9 cellular contexts compared by ENCODE assay signal in the genomic region with DNA sequence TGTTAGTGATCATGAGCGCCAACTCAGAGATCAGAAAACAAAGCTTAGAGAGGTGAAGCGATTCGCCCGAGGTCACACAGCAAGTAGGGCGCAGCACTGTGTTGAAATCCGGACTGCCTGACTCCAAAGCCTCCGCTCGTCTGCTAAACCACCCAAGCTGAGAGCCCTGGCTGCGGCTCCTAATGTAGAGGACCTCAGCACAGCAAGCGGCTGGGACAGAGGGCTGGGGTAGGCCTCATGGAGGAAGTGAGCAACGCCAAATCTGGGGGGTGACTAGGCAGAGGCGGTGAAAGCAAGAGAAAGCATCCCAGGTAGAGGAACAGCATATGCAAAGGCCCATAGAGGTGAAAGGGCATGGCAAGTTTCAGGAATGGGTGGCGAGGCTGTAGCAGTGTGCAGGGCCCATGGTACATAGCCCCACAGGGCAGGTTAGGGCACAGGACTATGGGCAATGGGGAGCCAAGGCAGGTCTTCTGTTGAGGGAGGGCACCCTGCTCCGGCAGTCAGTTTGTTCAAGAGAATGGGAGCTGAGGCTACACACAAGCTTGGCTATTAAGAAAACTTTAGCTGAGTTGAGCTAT. TPM values are rescaled to one million over a fixed set of nuclear protein-coding genes. Genes with fewer than 3 reads are reported as not detected.
DNase-seq lines count a peak whose midpoint lies in the region; ATAC-seq and TF ChIP-seq lines count a peak whose summit lies in the region.
"Had no signal": no experiment of that assay in that cellular context is flagged by ENCODE, and none has a peak within 500 bp of the region (broad histone marks: within the 10 kb centered on the region; RNA-seq: fewer than 3 reads in every experiment).

No MANE protein-coding gene starts in this region.

- H3K9me3 Mint-ChIP-seq in activated T-helper 1 cell treated with anti-CD3 and anti-CD28 coated beads, Interleukin-12 subunit alpha, Interleukin-12 subunit beta, Interleukin-2, Interleukin-4 antibody, amounts not matched to agents 30 ng/mL and 10 ng/mL and 1 ng/mL, durations not matched to agents 14 hours and 24 hours and 36 hours, result no peaks in the 10 kb centered on the region

- H3K27ac Mint-ChIP-seq in activated T-helper 1 cell treated with anti-CD3 and anti-CD28 coated beads, Interleukin-12 subunit alpha, Interleukin-12 subunit beta, Interleukin-2, Interleukin-4 antibody, amounts not matched to agents 30 ng/mL and 10 ng/mL and 1 ng/mL, durations not matched to agents 14 hours and 24 hours and 36 hours, result no peak overlapping the region

- BruUV-seq in HCT116 (replicated peaks; lab: Mats Ljungman, UMichigan), result no TSS peak

- H3K9me3 ChIP-seq in HCT116 (ENCODE audit: control insufficient read depth in 1 of 2, insufficient read depth in 1 of 2, low read depth in 1 of 2, low read length in 2 of 2) (no peaks in the 10 kb centered on the region), muscle layer of duodenum (ENCODE audit: control insufficient read depth in 1 of 2, low read length in 2 of 2) (no peaks in the 10 kb centered on the region)
- H3K9me3 ChIP-seq: upper lobe of left lung had no signal

- TF ChIP-seq RAD21 in HCT116 (IDR thresholded peaks at IDR 0.05; ENCODE audit: low read depth), result no peak

- peak overlapping the region; percentile 70 for H3K4me2 ChIP-seq in HCT116 (ENCODE audit: low read length)

- POLR2A ChIA-PET in HCT116 (lab: Charles Lee), result interaction anchor here (1.5 kb wide), 1 partner anchor 9 kb away, joined by 8 read pairs; no protein-coding TSS in a partner anchor

- H3K27me3 ChIP-seq in HCT116 (ENCODE audit: insufficient read depth, low read length) (no peaks in the 10 kb centered on the region), muscle layer of duodenum (ENCODE audit: low read depth, low read length) (no peaks in the 10 kb centered on the region)
- H3K27me3 ChIP-seq: upper lobe of left lung had no signal

- peaks cover 42% of the 10 kb centered on the region for H3K4me1 Mint-ChIP-seq in activated T-helper 1 cell treated with anti-CD3 and anti-CD28 coated beads, Interleukin-12 subunit alpha, Interleukin-12 subunit beta, Interleukin-2, Interleukin-4 antibody, amounts not matched to agents 30 ng/mL and 10 ng/mL and 1 ng/mL, durations not matched to agents 14 hours and 24 hours and 36 hours (ENCODE audit: low read depth)

- no peak for TF ChIP-seq CTCF in C4-2B (conservative IDR thresholded peaks at IDR 0.05)
- no peak for TF ChIP-seq CTCF in HCT116 (IDR thresholded peaks at IDR 0.05 in 2 of 3, conservative IDR thresholded peaks at IDR 0.05 in 1 of 3; ENCODE audit: borderline replicate concordance in 1 of 3, insufficient read depth in 1 of 3, low read depth in 2 of 3, low read length in 2 of 3)

- intact Hi-C loops in HCT116 (cut with micrococcal nuclease), result no loop called here
- intact Hi-C loops in activated T-helper 1 cell treated with anti-CD3 and anti-CD28 coated beads, Interleukin-12 subunit alpha, Interleukin-12 subunit beta, Interleukin-2, Interleukin-4 antibody, amounts not matched to agents 30 ng/mL and 10 ng/mL and 1 ng/mL, durations not matched to agents 14 hours and 24 hours and 36 hours (cut with micrococcal nuclease), result loop anchor here (1.0 to 2.0 kb wide), 8 partner anchors 8 to 254 kb away; partner anchors contain the start of genes CNBP and COPG1

- RAD21 ChIA-PET in HCT116 (lab: Charles Lee; ENCODE audit: low non-redundant PET in 1 of 2, low total read pairs in 2 of 2, uncharacterized antibody in 2 of 2, unreplicated experiment in 2 of 2), result interaction anchor here in 1 of 2 experiments (0.5 to 1.1 kb wide), 2 partner anchors 9 to 24 kb away, joined by 3 to 4 read pairs; no protein-coding TSS in a partner anchor

- TF ChIP-seq POLR2A in HCT116 (IDR thresholded peaks at IDR 0.05; ENCODE audit: borderline replicate concordance, extremely low read depth, insufficient read depth, insufficient read length), result no peak

- no peak overlapping the region for H3K4me3 ChIP-seq in HCT116 (replicated peaks in 1 of 2; ENCODE audit: low read depth in 1 of 2, low read length in 2 of 2)
- H3K4me3 ChIP-seq in muscle layer of duodenum (ENCODE audit: low read depth in 1 of 2, low read length in 2 of 2), result peak overlapping the region; percentile 42 to 77

- H3K9ac ChIP-seq in HCT116 (ENCODE audit: low read length), result no peak overlapping the region

- peaks cover 21% of the 10 kb centered on the region for H3K27me3 Mint-ChIP-seq in activated T-helper 1 cell treated with anti-CD3 and anti-CD28 coated beads, Interleukin-12 subunit alpha, Interleukin-12 subunit beta, Interleukin-2, Interleukin-4 antibody, amounts not matched to agents 30 ng/mL and 10 ng/mL and 1 ng/mL, durations not matched to agents 14 hours and 24 hours and 36 hours (ENCODE audit: insufficient read depth)

- H3K9me2 ChIP-seq in HCT116 (ENCODE audit: insufficient read depth), result no peaks in the 10 kb centered on the region

- DNase-seq in HCT116 (ENCODE audit: low read depth, low spot score), result no peak
- DNase-seq in activated T-helper 1 cell treated with anti-CD3 and anti-CD28 coated beads, Interleukin-12 subunit alpha, Interleukin-12 subunit beta, Interleukin-2, Interleukin-4 antibody, amounts not matched to agents 30 ng/mL and 10 ng/mL and 1 ng/mL, durations not matched to agents 14 hours and 24 hours and 36 hours (ENCODE audit: low spot score), result no peak
- DNase-seq in stimulated activated CD4-positive, alpha-beta T cell treated with anti-CD3 and anti-CD28 coated beads, Interleukin-4, amount 100 ng/mL, for 24 hours, result no peak
- DNase-seq in nucleus accumbens (lab: John Stamatoyannopoulos, UW), result no peak
- no peak for DNase-seq in SKM-1 (lab: John Stamatoyannopoulos, UW; ENCODE audit: unreplicated experiment)

- H2AFZ ChIP-seq in HCT116 (ENCODE audit: low read depth, low read length, poor library complexity, severe bottlenecking), result no peak overlapping the region

- CTCF ChIA-PET in HCT116 (lab: Charles Lee), result interaction anchor here (1.0 to 1.4 kb wide), 3 partner anchors 9 to 25 kb away, joined by 3 to 5 read pairs (median 3); no protein-coding TSS in a partner anchor

- H3K79me2 ChIP-seq in HCT116 (ENCODE audit: insufficient read depth, low read length), result no peaks in the 10 kb centered on the region

- ATAC-seq in HCT116, result no peak
- no peak for ATAC-seq in GM21423 (IDR thresholded peaks at IDR 0.05; ENCODE audit: unreplicated experiment)

- H3K4me3 Mint-ChIP-seq in activated T-helper 1 cell treated with anti-CD3 and anti-CD28 coated beads, Interleukin-12 subunit alpha, Interleukin-12 subunit beta, Interleukin-2, Interleukin-4 antibody, amounts not matched to agents 30 ng/mL and 10 ng/mL and 1 ng/mL, durations not matched to agents 14 hours and 24 hours and 36 hours, result peak overlapping the region; percentile 72

- no peaks in the 10 kb centered on the region for H3K36me3 Mint-ChIP-seq in activated T-helper 1 cell treated with anti-CD3 and anti-CD28 coated beads, Interleukin-12 subunit alpha, Interleukin-12 subunit beta, Interleukin-2, Interleukin-4 antibody, amounts not matched to agents 30 ng/mL and 10 ng/mL and 1 ng/mL, durations not matched to agents 14 hours and 24 hours and 36 hours (ENCODE audit: low read depth)

- H3K36me3 ChIP-seq in HCT116 (ENCODE audit: control insufficient read depth in 1 of 2, insufficient read depth in 2 of 2, low read length in 2 of 2), result no peaks in the 10 kb centered on the region
- no peaks in the 10 kb centered on the region for H3K36me3 ChIP-seq in muscle layer of duodenum (ENCODE audit: control insufficient read depth in 1 of 2, insufficient read depth in 2 of 2, low read length in 2 of 2)
- H3K36me3 ChIP-seq: upper lobe of left lung had no signal

- H3K27ac ChIP-seq in C4-2B (peak overlapping the region; percentile 9), HCT116 (ENCODE audit: low read depth, low read length) (no peak overlapping the region), muscle layer of duodenum (ENCODE audit: low read length) (no peak overlapping the region)

- H4K20me1 ChIP-seq in HCT116 (ENCODE audit: insufficient read depth), result no peaks in the 10 kb centered on the region

- H3K4me1 ChIP-seq in HCT116 (ENCODE audit: control insufficient read depth in 1 of 2, insufficient read depth in 2 of 2, low read length in 2 of 2) (peaks cover 7 to 13% of the 10 kb centered on the region in 2 experiments; a peak in 3 of 4 replicates), muscle layer of duodenum (ENCODE audit: control insufficient read depth in 1 of 2, insufficient read depth in 2 of 2, low read length in 2 of 2) (peaks cover 6 to 18% of the 10 kb centered on the region in 2 donors)

TF ChIP-seq in HCT116, 20 proteins besides CTCF, POLR2A, EP300 and RAD21:
- TF ChIP-seq, protein P1, sequence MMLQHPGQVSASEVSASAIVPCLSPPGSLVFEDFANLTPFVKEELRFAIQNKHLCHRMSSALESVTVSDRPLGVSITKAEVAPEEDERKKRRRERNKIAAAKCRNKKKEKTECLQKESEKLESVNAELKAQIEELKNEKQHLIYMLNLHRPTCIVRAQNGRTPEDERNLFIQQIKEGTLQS (IDR thresholded peaks at IDR 0.05), result no peak
- TF ChIP-seq CBX3 (IDR thresholded peaks at IDR 0.05; ENCODE audit: low read depth) (no peak), JUND (IDR thresholded peaks at IDR 0.05) (no peak), SIN3A (IDR thresholded peaks at IDR 0.05; ENCODE audit: low read depth) (no peak), CEBPB (IDR thresholded peaks at IDR 0.05; ENCODE audit: low read depth) (no peak), SP1 (IDR thresholded peaks at IDR 0.05; ENCODE audit: low read depth) (no peak), ELF1 (IDR thresholded peaks at IDR 0.05; ENCODE audit: borderline replicate concordance, low read depth) (no peak), TCF7L2 (IDR thresholded peaks at IDR 0.05; ENCODE audit: borderline replicate concordance, extremely low read depth, insufficient read depth, insufficient read length) (no peak), YY1 (IDR thresholded peaks at IDR 0.05; ENCODE audit: extremely low read depth, insufficient replicate concordance, low read depth, low read length) (no peak), MAX (IDR thresholded peaks at IDR 0.05) (no peak), EZH2 (IDR thresholded peaks at IDR 0.05) (no peak), ZFX (IDR thresholded peaks at IDR 0.05) (no peak)

RNA-seq across cellular contexts. Expression of gene CFAP92, which starts 0.8 kb away (rescaled TPM):
- 3.6 TPM for total RNA-seq in HCT116 (2021; ENCODE audit: unreplicated experiment)
- polyA plus RNA-seq in HCT116 (2012), result 4.2 and 5.2 TPM in 2 replicates
- total RNA-seq in activated T-helper 1 cell treated with anti-CD3 and anti-CD28 coated beads, Interleukin-12 subunit alpha, Interleukin-12 subunit beta, Interleukin-2, Interleukin-4 antibody, amounts not matched to agents 30 ng/mL and 10 ng/mL and 1 ng/mL, durations not matched to agents 14 hours and 24 hours and 36 hours, result 0.13 and 0.29 TPM in 2 replicates

RNA-seq across cellular contexts. Expression of gene EFCC1, which starts 6.4 kb away (rescaled TPM):
- total RNA-seq in HCT116 (2021; ENCODE audit: unreplicated experiment), result 1.0 TPM
- polyA plus RNA-seq in HCT116 (2012), result 2.1 and 2.3 TPM in 2 replicates
- 0.21 and 0.22 TPM in 2 replicates for total RNA-seq in activated T-helper 1 cell treated with anti-CD3 and anti-CD28 coated beads, Interleukin-12 subunit alpha, Interleukin-12 subunit beta, Interleukin-2, Interleukin-4 antibody, amounts not matched to agents 30 ng/mL and 10 ng/mL and 1 ng/mL, durations not matched to agents 14 hours and 24 hours and 36 hours

Comparison
In these comparisons a context has a peak if more than half of its experiments do, and no peak if none do; other contexts are left out.
1. H3K4me3 ChIP-seq: peak in muscle layer of duodenum (2 of 2); none in HCT116 (0 of 2).